Comparison of ENCODE assay signal across 21 cellular contexts in the genomic region with DNA sequence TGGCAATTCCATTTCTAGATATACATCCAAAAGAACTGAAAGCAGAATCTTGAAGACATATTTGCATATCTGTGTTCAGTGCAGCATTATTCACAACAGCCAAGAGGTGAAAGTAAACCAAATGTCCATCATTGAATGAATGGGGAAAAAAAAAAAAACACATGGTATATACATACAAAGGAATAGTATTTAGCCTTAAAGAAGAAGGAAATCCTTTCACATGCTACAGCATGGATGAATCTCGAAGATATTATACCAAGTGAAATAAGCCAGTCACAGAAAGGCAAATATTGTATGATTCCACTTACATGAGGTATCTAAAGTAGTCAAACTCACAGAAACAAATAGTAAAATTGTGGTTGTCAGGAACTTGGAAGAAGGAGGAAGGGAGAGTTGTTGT.
"Had no signal": no experiment of that assay in that cellular context is flagged by ENCODE, and none has a peak within 500 bp of the region (broad histone marks: within the 10 kb centered on the region; RNA-seq: fewer than 3 reads in every experiment).

No MANE protein-coding gene starts in this region.

- DNase-seq: effector CD8-positive, alpha-beta T cell; gastrocnemius medialis; glutamatergic neuron; islet precursor cell; mammary epithelial cell; naive thymus-derived CD4-positive, alpha-beta T cell; nephron progenitor cell; psoas muscle; retina; spleen; stimulated activated CD4-positive, alpha-beta T cell treated with anti-CD3 and anti-CD28 coated beads, Interleukin-15, amount 100 ng/mL, for 24 hours; stimulated activated CD4-positive, alpha-beta T cell treated with anti-CD3 and anti-CD28 coated beads, Interleukin-1b, Interleukin-23, amount 100 ng/mL, for 48 hours; stimulated activated CD4-positive, alpha-beta T cell treated with anti-CD3 and anti-CD28 coated beads, Interleukin-4, amount 100 ng/mL, for 24 hours; tibial artery; upper lobe of left lung; uterus had no signal

- H3K4me3 ChIP-seq: gastrocnemius medialis, psoas muscle, spleen, tibial artery, upper lobe of left lung, uterus had no signal

- H3K4me3 Mint-ChIP-seq: naive thymus-derived CD4-positive, alpha-beta T cell; nephron progenitor cell; stimulated activated memory B cell treated with anti-CD40 and anti-IgM and Interleukin-4, amounts not matched to agents 10 μg/mL and 1 μg/mL and 100 μg/mL, for 72 hours; stimulated activated naive CD8-positive, alpha-beta T cell treated with anti-CD3 and anti-CD28 coated beads, Interleukin-15, Interleukin-2, amounts not matched to agents 100 ng/mL and 50 ng/mL, for 24 hours had no signal

- H3K27me3 ChIP-seq: gastrocnemius medialis, spleen, tibial artery, upper lobe of left lung, uterus had no signal

- H3K36me3 ChIP-seq: gastrocnemius medialis, spleen, tibial artery, upper lobe of left lung, uterus had no signal

- H3K9me3 ChIP-seq: gastrocnemius medialis, psoas muscle, spleen, tibial artery, upper lobe of left lung, uterus had no signal

- H3K4me1 ChIP-seq: psoas muscle, tibial artery, uterus had no signal

- H3K9me3 Mint-ChIP-seq: naive thymus-derived CD4-positive, alpha-beta T cell; nephron progenitor cell; stimulated activated memory B cell treated with anti-CD40 and anti-IgM and Interleukin-4, amounts not matched to agents 10 μg/mL and 1 μg/mL and 100 μg/mL, for 72 hours; stimulated activated naive CD8-positive, alpha-beta T cell treated with anti-CD3 and anti-CD28 coated beads, Interleukin-15, Interleukin-2, amounts not matched to agents 100 ng/mL and 50 ng/mL, for 24 hours had no signal

- ATAC-seq: esophagus mucosa; gastrocnemius medialis; left lobe of liver; naive thymus-derived CD4-positive, alpha-beta T cell; psoas muscle; sciatic nerve; stimulated activated memory B cell treated with anti-CD40 and anti-IgM and Interleukin-4, amounts not matched to agents 10 μg/mL and 1 μg/mL and 100 μg/mL, for 72 hours had no signal

- H3K27ac ChIP-seq: gastrocnemius medialis, psoas muscle, tibial artery, upper lobe of left lung, uterus had no signal

- H3K27ac Mint-ChIP-seq: nephron progenitor cell; stimulated activated memory B cell treated with anti-CD40 and anti-IgM and Interleukin-4, amounts not matched to agents 10 μg/mL and 1 μg/mL and 100 μg/mL, for 72 hours; stimulated activated naive CD8-positive, alpha-beta T cell treated with anti-CD3 and anti-CD28 coated beads, Interleukin-15, Interleukin-2, amounts not matched to agents 100 ng/mL and 50 ng/mL, for 24 hours had no signal

- H3K27me3 Mint-ChIP-seq: naive thymus-derived CD4-positive, alpha-beta T cell; stimulated activated memory B cell treated with anti-CD40 and anti-IgM and Interleukin-4, amounts not matched to agents 10 μg/mL and 1 μg/mL and 100 μg/mL, for 72 hours; stimulated activated naive CD8-positive, alpha-beta T cell treated with anti-CD3 and anti-CD28 coated beads, Interleukin-15, Interleukin-2, amounts not matched to agents 100 ng/mL and 50 ng/mL, for 24 hours had no signal
